ENCODE assay signal across 7 cellular contexts in the genomic region with DNA sequence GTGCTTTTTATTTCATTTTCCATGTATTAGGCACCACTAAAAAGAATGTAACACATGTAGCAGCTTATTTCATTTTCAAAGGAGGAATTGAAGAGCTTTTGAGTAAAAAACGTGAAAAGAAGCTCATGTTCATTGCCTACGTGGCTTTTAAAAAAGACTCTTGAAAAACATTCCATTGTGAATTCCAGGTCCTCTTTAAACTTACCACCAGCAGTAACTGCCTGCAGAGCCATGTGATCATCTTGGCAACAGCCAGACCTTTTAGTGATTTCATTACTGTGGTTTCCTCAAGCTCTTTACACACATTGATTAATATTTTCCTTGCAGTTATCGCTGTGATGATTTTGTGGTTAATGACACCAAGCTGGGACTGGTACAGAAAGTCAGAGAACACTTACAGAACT. TPM values are rescaled to one million over a fixed set of nuclear protein-coding genes. Genes with fewer than 3 reads are reported as not detected.
A peak's percentile ranks its signal among the peaks of the same experiment; 100 is the strongest.
DNase-seq lines count a peak whose midpoint lies in the region; ATAC-seq and TF ChIP-seq lines count a peak whose summit lies in the region.

No MANE protein-coding gene starts in this region.

- peak; percentile 81 for ATAC-seq in omental fat pad (ENCODE audit: low FRiP score)
- no peak for ATAC-seq in GM19463 (IDR thresholded peaks at IDR 0.05; ENCODE audit: unreplicated experiment)

- DNase-seq in H4 (ENCODE audit: low spot score) (peak; percentile 83), SK-MEL-5 (ENCODE audit: low read depth, low spot score) (peak; percentile 83), fibroblast of mammary gland (ENCODE audit: low read depth) (peak; percentile 97), omental fat pad (ENCODE audit: low spot score) (no peak), NCI-H1417 (lab: John Stamatoyannopoulos, UW) (no peak), NCI-H82 (lab: John Stamatoyannopoulos, UW) (no peak)

- no peak for TF ChIP-seq CTCF in fibroblast of mammary gland (conservative IDR thresholded peaks at IDR 0.05; ENCODE audit: control insufficient read depth, insufficient read depth, low read depth, low read length)
- TF ChIP-seq CTCF in omental fat pad (IDR thresholded peaks at IDR 0.05), result no peak

- H3K4me3 ChIP-seq in fibroblast of mammary gland (ENCODE audit: control insufficient read depth, low read depth, low read length), result peak overlapping the region; percentile 16

- in situ Hi-C loops in SK-MEL-5 (cut with HindIII; ENCODE audit: low pct_unique_long_range_greater_than_20kb, low sequenced_read_pairs), result no loop called here

RNA-seq across cellular contexts. Expression of a gene that starts 43.8 kb away (rescaled TPM):
- not detected in 2 replicates for total RNA-seq in H4 (2014; rRNA removed; shearing (Covaris generic))
- total RNA-seq in SK-MEL-5 (2014; rRNA removed; shearing (Covaris generic)), result 0.35 TPM in 1 of 2 replicates, not detected in the other
- polyA plus RNA-seq in SK-MEL-5 (2015; cell fraction: cytosol; rRNA removed), result 0.70 and 1.2 TPM in 2 replicates
- polyA plus RNA-seq in SK-MEL-5 (2015; cell fraction: nucleus; rRNA removed), result 0.41 TPM in 1 of 2 replicates, not detected in the other
- total RNA-seq in omental fat pad, result 1 to 10 TPM in 1 of 4 donors, under 1 TPM in 2, not detected in 1; 0.56 to 2.8 (median 0.60) TPM

RNA-seq across cellular contexts. Expression of a gene that starts 49.0 kb away (rescaled TPM):
- 31.0 and 48.3 TPM in 2 replicates for total RNA-seq in H4 (2014; rRNA removed; shearing (Covaris generic))
- 23.0 and 24.2 TPM in 2 replicates for total RNA-seq in SK-MEL-5 (2014; rRNA removed; shearing (Covaris generic))
- 16.8 and 24.0 TPM in 2 replicates for polyA plus RNA-seq in SK-MEL-5 (2015; cell fraction: cytosol; rRNA removed)
- 51.8 and 59.4 TPM in 2 replicates for polyA plus RNA-seq in SK-MEL-5 (2015; cell fraction: nucleus; rRNA removed)
- 10 to 100 TPM; 40.4 to 66.2 (median 56.0) TPM for total RNA-seq in omental fat pad

Comparison
In these comparisons a context has a peak if more than half of its experiments do, and no peak if none do; other contexts are left out.
1. DNase-seq: peak in H4 (single experiment), SK-MEL-5 (single experiment) and fibroblast of mammary gland (single experiment); none in omental fat pad (single experiment), NCI-H1417 (0 of 3) and NCI-H82 (single experiment).